Comparison of ENCODE assay signal across 24 cellular contexts in genomic region chr14:55814064-55814463, GRCh38.
A peak's percentile ranks its signal among the peaks of the same experiment; 100 is the strongest.
DNase-seq lines count a peak whose midpoint lies in the region; ATAC-seq and TF ChIP-seq lines count a peak whose summit lies in the region.
"Had no signal": no experiment of that assay in that cellular context is flagged by ENCODE, and none has a peak within 500 bp of the region (broad histone marks: within the 10 kb centered on the region; RNA-seq: fewer than 3 reads in every experiment).

No MANE protein-coding gene starts in this region.

- no peak for ATAC-seq in natural killer cell treated with Interleukin-12 subunit alpha and Interleukin-12 subunit beta and Interleukin-15 and Interleukin-18, amount 100 ng/mL, for 72 hours
- ATAC-seq in natural killer cell, result no peak
- no peak for ATAC-seq in GM19351 (IDR thresholded peaks at IDR 0.05; ENCODE audit: unreplicated experiment)
- ATAC-seq: effector memory CD8-positive, alpha-beta T cell had no signal

- WGBS in smooth muscle cell (ENCODE audit: low lambda C conversion rate), result 84% methylated on average over 1 of the region's 1 CpG

- H3K4me2 ChIP-seq in smooth muscle cell, result no peak overlapping the region

- intact Hi-C loops in natural killer cell (cut with micrococcal nuclease), result no loop called here
- intact Hi-C loops in activated CD4-positive, alpha-beta memory T cell treated with anti-CD3 and anti-CD28 coated beads for 36 hours (cut with micrococcal nuclease), result no loop called here

- CTCF ChIA-PET in activated CD4-positive, alpha-beta memory T cell treated with anti-CD3 and anti-CD28 coated beads for 36 hours (lab: Charles Lee), result no interaction called here

- no peaks in the 10 kb centered on the region for H3K79me2 ChIP-seq in smooth muscle cell (ENCODE audit: low read depth)

- no peaks in the 10 kb centered on the region for H4K20me1 ChIP-seq in smooth muscle cell (ENCODE audit: low read depth)

- H3K27ac Mint-ChIP-seq in natural killer cell treated with Interleukin-12 subunit alpha and Interleukin-12 subunit beta and Interleukin-15 and Interleukin-18, amount 100 ng/mL, for 72 hours, result peak overlapping the region; percentile 69 to 78
- H3K27ac Mint-ChIP-seq in natural killer cell, result peak overlapping the region in 1 of 2 donors; percentile 27
- H3K27ac Mint-ChIP-seq in activated CD4-positive, alpha-beta memory T cell treated with anti-CD3 and anti-CD28 coated beads for 36 hours, result peak overlapping the region; percentile 2
- H3K27ac Mint-ChIP-seq: activated B cell treated with CpG ODN at 0.5 μM for 24 hours; activated naive CD4-positive, alpha-beta T cell treated with anti-CD3 and anti-CD28 coated beads, Interleukin-2, amount 50 U/mL, for 24 hours; CD4-positive, alpha-beta T cell had no signal

- peak overlapping the region; percentile 50 for H3K4me3 Mint-ChIP-seq in natural killer cell treated with Interleukin-12 subunit alpha and Interleukin-12 subunit beta and Interleukin-15 and Interleukin-18, amount 100 ng/mL, for 72 hours
- no peak overlapping the region for H3K4me3 Mint-ChIP-seq in natural killer cell
- no peak overlapping the region for H3K4me3 Mint-ChIP-seq in activated CD4-positive, alpha-beta memory T cell treated with anti-CD3 and anti-CD28 coated beads for 36 hours
- H3K4me3 Mint-ChIP-seq: activated B cell treated with CpG ODN at 0.5 μM for 24 hours; activated naive CD4-positive, alpha-beta T cell treated with anti-CD3 and anti-CD28 coated beads, Interleukin-2, amount 50 U/mL, for 24 hours; CD4-positive, alpha-beta T cell; effector memory CD8-positive, alpha-beta T cell had no signal

- no peak for DNase-seq in natural killer cell treated with Interleukin-12 subunit alpha and Interleukin-12 subunit beta and Interleukin-15 and Interleukin-18, amount 100 ng/mL, for 72 hours (ENCODE audit: low spot score)
- no peak for DNase-seq in natural killer cell
- no peak for DNase-seq in activated CD4-positive, alpha-beta memory T cell treated with anti-CD3 and anti-CD28 coated beads for 36 hours
- peak; percentile 25 for DNase-seq in dermis blood vessel endothelial cell
- no peak for DNase-seq in smooth muscle cell (lab: John Stamatoyannopoulos, UW; ENCODE audit: unreplicated experiment)
- no peak for DNase-seq in effector CD4-positive, alpha-beta T cell
- DNase-seq in NCI-H2107 (lab: John Stamatoyannopoulos, UW), result no peak
- DNase-seq: activated B cell treated with CpG ODN at 0.5 μM for 24 hours; CD4-positive, alpha-beta T cell; effector memory CD8-positive, alpha-beta T cell; glutamatergic neuron; KBM-7; mucosa of descending colon; NCI-H1417 treated with DMSO at 0.1 percent for 48 hours; NCI-H2081 treated with DMSO at 0.1 percent for 48 hours; NCI-H446; Right ventricle myocardium superior; stimulated activated CD4-positive, alpha-beta T cell treated with anti-CD3 and anti-CD28 coated beads, Interleukin-15, amount 100 ng/mL, for 24 hours; T-helper 9 cell had no signal

- no peaks in the 10 kb centered on the region for H3K4me1 ChIP-seq in smooth muscle cell (ENCODE audit: low read depth)
- H3K4me1 ChIP-seq: esophagus muscularis mucosa, tibial nerve had no signal

- POLR2A ChIA-PET in activated CD4-positive, alpha-beta memory T cell treated with anti-CD3 and anti-CD28 coated beads for 36 hours (lab: Charles Lee), result interaction anchor here (1.4 kb wide), 1 partner anchor 19 kb away, joined by 3 read pairs; no protein-coding TSS in a partner anchor

- H3K36me3 ChIP-seq in smooth muscle cell (ENCODE audit: low read depth), result no peaks in the 10 kb centered on the region
- H3K36me3 ChIP-seq: esophagus muscularis mucosa, tibial nerve had no signal

- no peak for TF ChIP-seq CTCF in natural killer cell (IDR thresholded peaks at IDR 0.05)
- TF ChIP-seq CTCF in smooth muscle cell (IDR thresholded peaks at IDR 0.05; ENCODE audit: borderline replicate concordance, insufficient read depth, poor library complexity, severe bottlenecking), result no peak

- H3K27me3 ChIP-seq in smooth muscle cell (ENCODE audit: low read depth), result no peaks in the 10 kb centered on the region
- H3K27me3 ChIP-seq: esophagus muscularis mucosa, tibial nerve had no signal

- H3F3A ChIP-seq in smooth muscle cell (ENCODE audit: low read depth), result no peaks in the 10 kb centered on the region

- H3K9ac ChIP-seq in smooth muscle cell (ENCODE audit: low read depth), result no peak overlapping the region

- peaks cover 26 to 40% of the 10 kb centered on the region in 2 donors for H3K4me1 Mint-ChIP-seq in natural killer cell treated with Interleukin-12 subunit alpha and Interleukin-12 subunit beta and Interleukin-15 and Interleukin-18, amount 100 ng/mL, for 72 hours (ENCODE audit: low read depth in 2 of 2)
- H3K4me1 Mint-ChIP-seq in natural killer cell, result peaks cover 29 to 40% of the 10 kb centered on the region in 2 donors
- peaks cover 21% of the 10 kb centered on the region for H3K4me1 Mint-ChIP-seq in activated CD4-positive, alpha-beta memory T cell treated with anti-CD3 and anti-CD28 coated beads for 36 hours (ENCODE audit: low read depth)
- H3K4me1 Mint-ChIP-seq: activated B cell treated with CpG ODN at 0.5 μM for 24 hours had no signal

- peak overlapping the region; percentile 62 for H2AFZ ChIP-seq in smooth muscle cell (ENCODE audit: low read depth)

- peaks cover 17% of the 10 kb centered on the region for H3K9me3 Mint-ChIP-seq in natural killer cell treated with Interleukin-12 subunit alpha and Interleukin-12 subunit beta and Interleukin-15 and Interleukin-18, amount 100 ng/mL, for 72 hours
- H3K9me3 Mint-ChIP-seq in natural killer cell, result peaks cover 2 to 6% of the 10 kb centered on the region in 2 donors
- H3K9me3 Mint-ChIP-seq in activated CD4-positive, alpha-beta memory T cell treated with anti-CD3 and anti-CD28 coated beads for 36 hours, result no peaks in the 10 kb centered on the region
- H3K9me3 Mint-ChIP-seq: activated B cell treated with CpG ODN at 0.5 μM for 24 hours had no signal

- no peaks in the 10 kb centered on the region for H3K9me3 ChIP-seq in smooth muscle cell (replicated peaks; ENCODE audit: low read depth)
- H3K9me3 ChIP-seq: mucosa of descending colon, tibial nerve had no signal

- no peak overlapping the region for H3K4me3 ChIP-seq in smooth muscle cell
- H3K4me3 ChIP-seq: esophagus muscularis mucosa, lung, mucosa of descending colon, tibial nerve had no signal

- peaks cover 31% of the 10 kb centered on the region for H3K36me3 Mint-ChIP-seq in natural killer cell treated with Interleukin-12 subunit alpha and Interleukin-12 subunit beta and Interleukin-15 and Interleukin-18, amount 100 ng/mL, for 72 hours
- H3K36me3 Mint-ChIP-seq in natural killer cell, result peaks cover 17% of the 10 kb centered on the region
- peaks cover 10% of the 10 kb centered on the region for H3K36me3 Mint-ChIP-seq in activated CD4-positive, alpha-beta memory T cell treated with anti-CD3 and anti-CD28 coated beads for 36 hours

- H3K27me3 Mint-ChIP-seq in natural killer cell treated with Interleukin-12 subunit alpha and Interleukin-12 subunit beta and Interleukin-15 and Interleukin-18, amount 100 ng/mL, for 72 hours, result no peaks in the 10 kb centered on the region
- no peaks in the 10 kb centered on the region for H3K27me3 Mint-ChIP-seq in natural killer cell (ENCODE audit: low read depth in 2 of 2)
- no peaks in the 10 kb centered on the region for H3K27me3 Mint-ChIP-seq in activated CD4-positive, alpha-beta memory T cell treated with anti-CD3 and anti-CD28 coated beads for 36 hours
- H3K27me3 Mint-ChIP-seq: activated naive CD4-positive, alpha-beta T cell treated with anti-CD3 and anti-CD28 coated beads, Interleukin-2, amount 50 U/mL, for 24 hours had no signal

- no peak overlapping the region for H3K27ac ChIP-seq in smooth muscle cell (ENCODE audit: low read depth)
- H3K27ac ChIP-seq: esophagus muscularis mucosa, tibial nerve had no signal
